1 cellular context compared by ENCODE assay signal in genomic region chr17:17641621-17642409, GRCh38.
TF ChIP-seq lines count a peak whose summit lies in the region.

No MANE protein-coding gene starts in this region.

TF ChIP-seq in HepG2, 621 proteins besides CTCF, POLR2A, EP300 and RAD21 (continued from another document and continues in another):
- TF ChIP-seq GABPA (IDR thresholded peaks at IDR 0.05; ENCODE audit: low read depth, low read length) (no peak), GABPA (CRISPR knock-in tag; IDR thresholded peaks at IDR 0.05; ENCODE audit: low read depth) (no peak), ZBTB1 (CRISPR knock-in tag; IDR thresholded peaks at IDR 0.05; ENCODE audit: borderline replicate concordance) (no peak), TCF12 (IDR thresholded peaks at IDR 0.05) (no peak), TCF12 (CRISPR knock-in tag; IDR thresholded peaks at IDR 0.05) (no peak), HMG20B (CRISPR knock-in tag; conservative IDR thresholded peaks at IDR 0.05) (no peak), ZBTB2 (CRISPR knock-in tag; IDR thresholded peaks at IDR 0.05; ENCODE audit: low read depth) (no peak), ZNF770 (CRISPR knock-in tag; IDR thresholded peaks at IDR 0.05) (0 out of 2 replicates have a peak, but pooled peaks have one; percentile 24), ZNF232 (CRISPR knock-in tag; IDR thresholded peaks at IDR 0.05; ENCODE audit: borderline replicate concordance) (no peak), ZBTB14 (CRISPR knock-in tag; IDR thresholded peaks at IDR 0.05) (no peak), HMGXB4 (CRISPR knock-in tag; IDR thresholded peaks at IDR 0.05; ENCODE audit: borderline replicate concordance in 1 of 2, low read depth in 1 of 2) (0 out of 4 replicates have a peak, but pooled peaks of 1 of the 2 experiments have one; percentile 41), IRX3 (CRISPR knock-in tag; IDR thresholded peaks at IDR 0.05; ENCODE audit: borderline replicate concordance, low read depth) (no peak), KLF11 (CRISPR knock-in tag; IDR thresholded peaks at IDR 0.05) (peak; percentile 66; the same call in 1 of the 2 replicates), ZMYM3 (CRISPR knock-in tag; IDR thresholded peaks at IDR 0.05) (no peak), FLYWCH1 (CRISPR knock-in tag; IDR thresholded peaks at IDR 0.05) (no peak), IRF2 (CRISPR knock-in tag; IDR thresholded peaks at IDR 0.05) (0 out of 2 replicates have a peak, but pooled peaks have one; percentile 35), MEIS1 (CRISPR knock-in tag; IDR thresholded peaks at IDR 0.05; ENCODE audit: borderline replicate concordance) (no peak), ELK4 (CRISPR knock-in tag; IDR thresholded peaks at IDR 0.05; ENCODE audit: borderline replicate concordance) (no peak), REPIN1 (CRISPR knock-in tag; IDR thresholded peaks at IDR 0.05; ENCODE audit: borderline replicate concordance, low read depth) (no peak), BORCS8-MEF2B (CRISPR knock-in tag; IDR thresholded peaks at IDR 0.05) (0 out of 2 replicates have a peak, but pooled peaks have one; percentile 19), SMYD3 (CRISPR knock-in tag; IDR thresholded peaks at IDR 0.05) (no peak), TRIM22 (IDR thresholded peaks at IDR 0.05) (no peak), ZNF326 (CRISPR knock-in tag; IDR thresholded peaks at IDR 0.05; ENCODE audit: borderline replicate concordance) (no peak), HOXA7 (CRISPR knock-in tag; IDR thresholded peaks at IDR 0.05) (no peak), DPF2 (CRISPR knock-in tag; IDR thresholded peaks at IDR 0.05; ENCODE audit: borderline replicate concordance, low read depth) (no peak), CENPBD1 (CRISPR knock-in tag; IDR thresholded peaks at IDR 0.05; ENCODE audit: borderline replicate concordance, low read depth) (no peak), ZNF33A (CRISPR knock-in tag; IDR thresholded peaks at IDR 0.05; ENCODE audit: borderline replicate concordance) (no peak), ZNF337 (CRISPR knock-in tag; IDR thresholded peaks at IDR 0.05; ENCODE audit: borderline replicate concordance, low read depth) (no peak), HNF1B (CRISPR knock-in tag; IDR thresholded peaks at IDR 0.05) (0 out of 2 replicates have a peak, but pooled peaks have one; percentile 33), ZNF451 (CRISPR knock-in tag; IDR thresholded peaks at IDR 0.05) (no peak), KAT2B (IDR thresholded peaks at IDR 0.05; ENCODE audit: borderline replicate concordance, low read depth, low read length) (no peak), ZHX2 (IDR thresholded peaks at IDR 0.05; ENCODE audit: low read depth) (no peak), ZHX2 (CRISPR knock-in tag; IDR thresholded peaks at IDR 0.05; ENCODE audit: borderline replicate concordance) (no peak), E2F5 (CRISPR knock-in tag; conservative IDR thresholded peaks at IDR 0.05) (no peak), POLR2G (IDR thresholded peaks at IDR 0.05; ENCODE audit: low read depth, low read length) (no peak), ZNF619 (CRISPR knock-in tag; IDR thresholded peaks at IDR 0.05) (no peak), ZNF660 (CRISPR knock-in tag; IDR thresholded peaks at IDR 0.05; ENCODE audit: borderline replicate concordance, low read depth) (no peak), ZNF468 (CRISPR knock-in tag; IDR thresholded peaks at IDR 0.05) (no peak), GZF1 (CRISPR knock-in tag; IDR thresholded peaks at IDR 0.05) (no peak), EEA1 (CRISPR knock-in tag; IDR thresholded peaks at IDR 0.05; ENCODE audit: borderline replicate concordance) (no peak), SAP130 (CRISPR knock-in tag; IDR thresholded peaks at IDR 0.05; ENCODE audit: low read depth) (no peak), ZMAT3 (CRISPR knock-in tag; conservative IDR thresholded peaks at IDR 0.05) (no peak), ZNF678 (CRISPR knock-in tag; IDR thresholded peaks at IDR 0.05) (no peak), ZNF329 (CRISPR knock-in tag; IDR thresholded peaks at IDR 0.05; ENCODE audit: low read depth) (no peak), ZNF530 (CRISPR knock-in tag; IDR thresholded peaks at IDR 0.05; ENCODE audit: low read depth) (no peak), HNRNPLL (IDR thresholded peaks at IDR 0.05; ENCODE audit: low read depth, low read length, poor library complexity, severe bottlenecking) (no peak), KMT2B (CRISPR knock-in tag; IDR thresholded peaks at IDR 0.05) (no peak), SOX5 (CRISPR knock-in tag; IDR thresholded peaks at IDR 0.05; ENCODE audit: borderline replicate concordance) (no peak)
